1 cellular context compared by ENCODE assay signal in the genomic region with DNA sequence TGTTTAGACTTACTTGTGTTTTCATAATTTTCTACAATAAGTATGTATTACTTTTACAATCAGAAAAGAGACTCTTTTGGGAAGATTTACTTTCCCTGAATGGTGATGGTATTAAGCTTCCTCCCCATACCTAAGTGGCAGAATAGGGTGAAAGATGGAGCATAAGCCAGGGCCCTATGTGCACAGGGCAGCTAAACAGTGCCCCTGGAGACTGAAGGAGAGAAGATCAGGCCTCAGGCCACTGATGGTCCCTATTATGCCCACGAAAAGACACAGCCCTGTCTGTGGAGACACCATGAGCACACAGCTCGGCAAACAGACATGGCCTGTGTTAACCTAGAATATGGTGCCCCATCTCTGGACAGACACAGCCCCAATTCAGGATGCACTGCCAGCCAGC.
TF ChIP-seq lines count a peak whose summit lies in the region.

No MANE protein-coding gene starts in this region.

TF ChIP-seq in H1, 55 proteins besides CTCF, POLR2A, EP300 and RAD21 (continued from another document):
- TF ChIP-seq RBBP5 (IDR thresholded peaks at IDR 0.05; ENCODE audit: borderline replicate concordance, low read depth, low read length) (no peak), SP1 (IDR thresholded peaks at IDR 0.05; ENCODE audit: low read depth, low read length) (no peak), SAP30 (IDR thresholded peaks at IDR 0.05; ENCODE audit: insufficient read depth, insufficient replicate concordance, low read length) (no peak), RNF2 (IDR thresholded peaks at IDR 0.05; ENCODE audit: borderline replicate concordance, low read depth, low read length, missing control alignments, poor library complexity, severe bottlenecking) (no peak)
